In the genomic region with DNA sequence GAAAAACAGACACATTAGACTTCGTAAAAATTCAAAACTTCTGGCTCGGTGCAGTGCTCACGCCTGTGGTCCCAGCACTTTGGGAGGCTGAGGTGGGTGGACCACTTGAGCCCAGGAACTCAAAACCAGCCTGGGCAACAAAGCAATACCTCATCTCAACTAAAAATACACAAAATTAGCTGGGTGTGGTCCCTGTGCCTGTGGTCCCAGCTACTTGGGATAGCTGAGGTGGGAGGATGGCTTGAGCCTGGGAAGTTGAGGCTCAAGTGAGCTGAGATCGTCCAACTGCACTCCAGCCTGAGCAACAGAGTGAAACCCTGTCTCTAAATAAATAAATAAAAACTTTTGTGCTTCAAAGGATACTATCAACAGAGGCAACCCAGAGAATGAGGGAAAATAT, we compare ENCODE assay signal across 9 cellular contexts.
"Had no signal": no experiment of that assay in that cellular context is flagged by ENCODE, and none has a peak within 500 bp of the region (broad histone marks: within the 10 kb centered on the region; RNA-seq: fewer than 3 reads in every experiment).

No MANE protein-coding gene starts in this region.

- H3K36me3 ChIP-seq: HAP-1 had no signal

- H3K4me1 ChIP-seq: HAP-1 had no signal

- H3K9ac ChIP-seq: GM23248 had no signal

- ATAC-seq: HCT116, HepG2 had no signal

- DNase-seq: GM23248, GOT3, H7, HFFc6, KBM-7 had no signal

- H3K4me3 ChIP-seq: GM23248, HAP-1 had no signal

- H3K27ac ChIP-seq: GM23248, HL-60 had no signal

- H3K9me3 ChIP-seq: HAP-1 had no signal

- H2AFZ ChIP-seq: GM23248 had no signal
